Comparison of ENCODE assay signal across 8 cellular contexts in genomic region chr1:39788758-39789570, GRCh38. TPM values are rescaled to one million over a fixed set of nuclear protein-coding genes. Genes with fewer than 3 reads are reported as not detected.
DNase-seq lines count a peak whose midpoint lies in the region; ATAC-seq and TF ChIP-seq lines count a peak whose summit lies in the region.

TSS of gene BMP8B (minus strand) at chr1:39788865. CDS start at chr1:39788485, 380 bp downstream.

- no peak within 1 kb of the TSS for H3K9ac ChIP-seq in GM23248

- no peaks in the 10 kb centered on the region for H3K4me1 ChIP-seq in GM23248 (ENCODE audit: insufficient read depth)

- H4K20me1 ChIP-seq in GM23248 (ENCODE audit: insufficient read depth), result no peaks in the 10 kb centered on the region

- no peaks in the 10 kb centered on the region for H3K36me3 ChIP-seq in GM23248 (ENCODE audit: low read depth)

- peak within 1 kb of the TSS; percentile 22 for H3K27ac Mint-ChIP-seq in central memory CD8-positive, alpha-beta T cell (ENCODE audit: low read depth)

- intact Hi-C loops in lower leg skin (cut with DNase I; ENCODE audit: low total_unique reads), result no loop called here

- H3K9me2 ChIP-seq in GM23248 (ENCODE audit: insufficient read depth), result no peaks in the 10 kb centered on the region

- DNase-seq in DMS114 treated with DMSO at 0.1 percent for 48 hours (lab: John Stamatoyannopoulos, UW; ENCODE audit: unreplicated experiment), result peak; percentile 32
- DNase-seq in GM23248, result peak; percentile 44
- DNase-seq in NCI-H1694 treated with DMSO at 0.1 percent for 48 hours (lab: John Stamatoyannopoulos, UW), result peak; percentile 99
- peak; percentile 79 for DNase-seq in UCSD-AML1 (lab: John Stamatoyannopoulos, UW; ENCODE audit: unreplicated experiment)
- DNase-seq in central memory CD8-positive, alpha-beta T cell (ENCODE audit: low spot score in 2 of 2), result peak in 1 of 2 donors; percentile 34
- no peak for DNase-seq in lower leg skin (ENCODE audit: low spot score in 2 of 2)
- peak in 2 of 3 experiments; percentile 9 to 38 for DNase-seq in stimulated activated CD4-positive, alpha-beta T cell treated with anti-CD3 and anti-CD28 coated beads, TNF-alpha, amount 100 ng/mL, for 24 hours (ENCODE audit: low read depth in 3 of 3)

- H3K4me3 Mint-ChIP-seq in central memory CD8-positive, alpha-beta T cell, result peak within 1 kb of the TSS; percentile 82

- no peak for TF ChIP-seq POLR2A in lower leg skin (IDR thresholded peaks at IDR 0.05)

- no peaks in the 10 kb centered on the region for H3K9me3 Mint-ChIP-seq in central memory CD8-positive, alpha-beta T cell

- no peaks in the 10 kb centered on the region for H3K27me3 Mint-ChIP-seq in central memory CD8-positive, alpha-beta T cell

- peaks cover 25% of the 10 kb centered on the region for H3K4me1 Mint-ChIP-seq in central memory CD8-positive, alpha-beta T cell

- H3K9me3 ChIP-seq in GM23248 (ENCODE audit: low read depth), result no peaks in the 10 kb centered on the region

- peaks cover 34% of the 10 kb centered on the region for H3K27me3 ChIP-seq in GM23248 (replicated peaks; ENCODE audit: insufficient read depth)

- no peak for TF ChIP-seq CTCF in lower leg skin (IDR thresholded peaks at IDR 0.05)

- H3K36me3 Mint-ChIP-seq in central memory CD8-positive, alpha-beta T cell (ENCODE audit: insufficient read depth), result peaks cover 4% of the 10 kb centered on the region

- no peak within 1 kb of the TSS for H3K4me2 ChIP-seq in GM23248 (ENCODE audit: unreplicated experiment)

- H3K79me2 ChIP-seq in GM23248 (ENCODE audit: insufficient read depth), result no peaks in the 10 kb centered on the region

- H2AFZ ChIP-seq in GM23248, result peak within 1 kb of the TSS; percentile 26; the same call in 1 of the 2 replicates

- WGBS in GM23248 (ENCODE audit: low coverage in 1 of 2, low lambda C conversion rate in 2 of 2, missing lambda C conversion rate in 2 of 2), 2 experiments, result 4 to 10% methylated on average over 27 to 60 of the region's 91 CpGs
- WGBS in lower leg skin, 2 donors, result 9 to 16% methylated on average over 10 to 12 of the region's 91 CpGs

- in situ Hi-C loops in GM23248 (cut with MboI), result no loop called here

- no peaks in the 10 kb centered on the region for H3F3A ChIP-seq in GM23248 (ENCODE audit: insufficient read depth)

- 0 out of 2 replicates have a peak within 1 kb of the TSS, but pooled peaks have one; percentile 38 for H3K4me3 ChIP-seq in GM23248
- peak within 1 kb of the TSS; percentile 30 for H3K4me3 ChIP-seq in lower leg skin (ENCODE audit: low read depth, poor library complexity, severe bottlenecking)

- H3K27ac ChIP-seq in GM23248, result no peak within 1 kb of the TSS

- peak; percentile 66 for ATAC-seq in central memory CD8-positive, alpha-beta T cell (replicated peaks; ENCODE audit: extremely low read depth, poor library complexity, severe bottlenecking)
- no peak for ATAC-seq in HG02938 (IDR thresholded peaks at IDR 0.05; ENCODE audit: unreplicated experiment)

RNA-seq across cellular contexts. Expression of gene BMP8B, which starts in this region (rescaled TPM):
- not detected in 2 replicates for total RNA-seq in GM23248 (2014; rRNA removed; shearing (Covaris generic))
- not detected in 2 replicates for polyA plus RNA-seq in GM23248 (2016; fragmentation: Nextera tagmentation; extraction: Ambion mirVana)
- 1 to 10 TPM; 1.1 to 2.2 (median 1.5) TPM for total RNA-seq in lower leg skin

Comparison
In these comparisons a context has a peak if more than half of its experiments do, and no peak if none do; other contexts are left out.
1. Peak in DNase-seq and H3K4me3 ChIP-seq in GM23248; RNA of the gene not detected or under 1 TPM.
2. DNase-seq: peak in DMS114 treated with DMSO at 0.1 percent for 48 hours (single experiment), NCI-H1694 treated with DMSO at 0.1 percent for 48 hours (single experiment), UCSD-AML1 (single experiment) and stimulated activated CD4-positive, alpha-beta T cell treated with anti-CD3 and anti-CD28 coated beads, TNF-alpha, amount 100 ng/mL, for 24 hours (2 of 3); none in lower leg skin (0 of 2).